Comparison of ENCODE assay signal across 6 cellular contexts in the genomic region with DNA sequence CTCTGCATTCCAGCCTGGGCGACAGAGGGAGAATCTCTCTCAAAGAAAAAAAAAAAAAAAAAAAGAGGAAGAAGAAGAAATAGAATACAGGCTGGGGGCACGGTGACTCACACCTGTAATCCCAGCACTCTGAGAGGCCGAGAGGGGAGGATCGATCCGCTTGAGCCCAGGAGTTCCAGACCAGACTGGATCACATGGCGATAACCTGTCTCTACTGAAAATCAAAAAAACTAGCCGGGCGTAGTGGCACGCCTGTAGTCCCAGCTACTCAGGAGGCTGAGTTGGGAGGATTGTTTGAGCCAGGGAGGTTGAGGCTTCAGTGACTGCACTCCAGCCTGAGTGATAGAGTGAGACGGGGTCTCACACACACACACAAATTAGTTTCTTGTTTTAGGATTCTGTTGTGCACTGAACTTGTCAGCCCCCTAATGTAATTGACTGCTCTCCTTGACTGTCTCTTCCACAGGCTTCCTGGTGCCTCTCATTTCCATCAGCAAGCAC. TPM values are rescaled to one million over a fixed set of nuclear protein-coding genes. Genes with fewer than 3 reads are reported as not detected.
DNase-seq lines count a peak whose midpoint lies in the region; ATAC-seq and TF ChIP-seq lines count a peak whose summit lies in the region.

No MANE protein-coding gene starts in this region.

- no peaks in the 10 kb centered on the region for H3K9me3 ChIP-seq in osteoblast (ENCODE audit: low read depth, low read length)

- peak overlapping the region; percentile 89 for H3K4me3 ChIP-seq in ACC112 (ENCODE audit: low read depth, low read length)
- H3K4me3 ChIP-seq in osteoblast (ENCODE audit: insufficient read depth, low read length), result peak overlapping the region; percentile 92

- no peak for TF ChIP-seq CTCF in osteoblast (IDR thresholded peaks at IDR 0.05; ENCODE audit: extremely low read depth, low read depth, low read length)

- H3K36me3 Mint-ChIP-seq in central memory CD8-positive, alpha-beta T cell (ENCODE audit: insufficient read depth), result peaks cover 37% of the 10 kb centered on the region

- peak overlapping the region; percentile 88 for H3K4me2 ChIP-seq in osteoblast (ENCODE audit: insufficient read depth, low read length)

- H3K4me1 ChIP-seq in ACC112 (ENCODE audit: control insufficient read depth, insufficient read depth, low read length, unreplicated experiment) (peaks cover 44% of the 10 kb centered on the region), osteoblast (ENCODE audit: insufficient read depth, low read length) (peaks cover 22% of the 10 kb centered on the region)

- peak overlapping the region; percentile 98 for H3K27ac Mint-ChIP-seq in central memory CD8-positive, alpha-beta T cell (ENCODE audit: low read depth)

- H3K4me1 Mint-ChIP-seq in central memory CD8-positive, alpha-beta T cell, result peaks cover 49% of the 10 kb centered on the region

- H3K27ac ChIP-seq in ACC112 (ENCODE audit: low read depth, low read length) (peak overlapping the region; percentile 91), osteoblast (ENCODE audit: low read depth, low read length) (peak overlapping the region; percentile 98)

- H4K20me1 ChIP-seq in osteoblast (ENCODE audit: insufficient read depth, low read length), result peaks cover 10% of the 10 kb centered on the region

- H3K27me3 ChIP-seq in ACC112 (ENCODE audit: insufficient read depth, low read length) (no peaks in the 10 kb centered on the region), osteoblast (ENCODE audit: insufficient read depth, low read length) (no peaks in the 10 kb centered on the region)

- no peak for ATAC-seq in central memory CD8-positive, alpha-beta T cell (replicated peaks; ENCODE audit: extremely low read depth, poor library complexity, severe bottlenecking)
- no peak for ATAC-seq in GM21390 (IDR thresholded peaks at IDR 0.05; ENCODE audit: unreplicated experiment)

- H3K9me3 Mint-ChIP-seq in central memory CD8-positive, alpha-beta T cell, result no peaks in the 10 kb centered on the region

- H3K79me2 ChIP-seq in ACC112 (ENCODE audit: control insufficient read depth, insufficient read depth, low read length, unreplicated experiment) (peaks cover 32% of the 10 kb centered on the region), osteoblast (ENCODE audit: insufficient read depth, low read length) (peaks cover 34% of the 10 kb centered on the region)

- H3K4me3 Mint-ChIP-seq in central memory CD8-positive, alpha-beta T cell, result peak overlapping the region; percentile 93

- peak; percentile 34 for DNase-seq in M059J (ENCODE audit: low read depth)
- DNase-seq in central memory CD8-positive, alpha-beta T cell (ENCODE audit: low spot score in 2 of 2), result no peak
- no peak for DNase-seq in osteoblast (ENCODE audit: insufficient read length, low spot score, missing footprints)
- no peak for DNase-seq in SK-N-DZ (ENCODE audit: low spot score)

- H2AFZ ChIP-seq in ACC112 (ENCODE audit: low read length, unreplicated experiment) (no peak overlapping the region), osteoblast (ENCODE audit: low read length) (peak overlapping the region; percentile 68)

- no peaks in the 10 kb centered on the region for H3K27me3 Mint-ChIP-seq in central memory CD8-positive, alpha-beta T cell

- H3K36me3 ChIP-seq in ACC112 (ENCODE audit: insufficient read depth, low read length), result peaks cover 20% of the 10 kb centered on the region
- peaks cover 27% of the 10 kb centered on the region for H3K36me3 ChIP-seq in osteoblast (ENCODE audit: insufficient read depth, low read length)

RNA-seq across cellular contexts. Expression of a gene that starts 1.0 kb away (rescaled TPM):
- total RNA-seq in M059J (2014; rRNA removed; shearing (Covaris generic)), result 45.9 and 58.1 TPM in 2 replicates
- total RNA-seq in osteoblast, result 62.6 and 63.4 TPM in 2 replicates
- polyA plus RNA-seq in SK-N-DZ (2014; cell fraction: cytosol; rRNA removed), result 58.8 and 65.1 TPM in 2 replicates
- polyA plus RNA-seq in SK-N-DZ (2014; cell fraction: nucleus; rRNA removed), result 49.1 and 78.3 TPM in 2 replicates

RNA-seq across cellular contexts. Expression of a gene that starts 10.7 kb away (rescaled TPM):
- total RNA-seq in M059J (2014; rRNA removed; shearing (Covaris generic)), result 85.6 and 114 TPM in 2 replicates
- 70.7 and 86.5 TPM in 2 replicates for total RNA-seq in osteoblast
- 120 and 138 TPM in 2 replicates for polyA plus RNA-seq in SK-N-DZ (2014; cell fraction: cytosol; rRNA removed)
- 90.3 and 107 TPM in 2 replicates for polyA plus RNA-seq in SK-N-DZ (2014; cell fraction: nucleus; rRNA removed)

RNA-seq across cellular contexts. Expression of a gene that starts 11.2 kb away (rescaled TPM):
- total RNA-seq in M059J (2014; rRNA removed; shearing (Covaris generic)), result 335 and 388 TPM in 2 replicates
- total RNA-seq in osteoblast, result 56.3 and 69.1 TPM in 2 replicates
- 515 and 707 TPM in 2 replicates for polyA plus RNA-seq in SK-N-DZ (2014; cell fraction: cytosol; rRNA removed)
- polyA plus RNA-seq in SK-N-DZ (2014; cell fraction: nucleus; rRNA removed), result 207 and 336 TPM in 2 replicates

RNA-seq across cellular contexts. Expression of a gene that starts 19.6 kb away (rescaled TPM):
- 0.05 and 0.12 TPM in 2 replicates for total RNA-seq in M059J (2014; rRNA removed; shearing (Covaris generic))
- 0.36 and 1.2 TPM in 2 replicates for total RNA-seq in osteoblast
- 0.39 and 4.4 TPM in 2 replicates for polyA plus RNA-seq in SK-N-DZ (2014; cell fraction: cytosol; rRNA removed)
- 3.9 and 5.1 TPM in 2 replicates for polyA plus RNA-seq in SK-N-DZ (2014; cell fraction: nucleus; rRNA removed)

RNA-seq across cellular contexts. Expression of a gene that starts 27.5 kb away (rescaled TPM):
- total RNA-seq in M059J (2014; rRNA removed; shearing (Covaris generic)), result 16.9 and 23.4 TPM in 2 replicates
- 14.1 and 14.8 TPM in 2 replicates for total RNA-seq in osteoblast
- 40.5 and 47.8 TPM in 2 replicates for polyA plus RNA-seq in SK-N-DZ (2014; cell fraction: cytosol; rRNA removed)
- polyA plus RNA-seq in SK-N-DZ (2014; cell fraction: nucleus; rRNA removed), result 64.3 and 67.7 TPM in 2 replicates
